Comparison of ENCODE assay signal across 26 cellular contexts in genomic region chr4:105207386-105207785, GRCh38.
"Had no signal": no experiment of that assay in that cellular context is flagged by ENCODE, and none has a peak within 500 bp of the region (broad histone marks: within the 10 kb centered on the region; RNA-seq: fewer than 3 reads in every experiment).

No MANE protein-coding gene starts in this region.

- H3K9me3 Mint-ChIP-seq: immature natural killer cell; memory B cell; naive B cell; natural killer cell treated with Interleukin-12 subunit alpha and Interleukin-12 subunit beta and Interleukin-15 and Interleukin-18, amount 100 ng/mL, for 72 hours; neural crest cell; stimulated activated naive CD8-positive, alpha-beta T cell treated with anti-CD3 and anti-CD28 coated beads, Interleukin-15, amount 100 ng/mL, for 72 hours had no signal

- DNase-seq: dorsolateral prefrontal cortex; effector CD4-positive, alpha-beta T cell; foreskin melanocyte; head of caudate nucleus; immature natural killer cell; islet precursor cell; naive B cell; pancreas; right lobe of liver; small intestine; stimulated activated CD4-positive, alpha-beta T cell treated with anti-CD3 and anti-CD28 coated beads, Interleukin-12 subunit alpha, Interleukin-12 subunit beta, amount 100 ng/mL, for 4 hours; stimulated activated CD4-positive, alpha-beta T cell treated with anti-CD3 and anti-CD28 coated beads, Interleukin-1b, Interleukin-23, amount 100 ng/mL, for 48 hours; stimulated activated CD4-positive, alpha-beta T cell treated with anti-CD3 and anti-CD28 coated beads, Interleukin-4, amount 100 ng/mL, for 1 hour; stimulated activated CD8-positive, alpha-beta memory T cell treated with anti-CD3 and anti-CD28 coated beads, Interleukin-4, amount 100 ng/mL, for 48 hours; stimulated activated naive CD4-positive, alpha-beta T cell; stimulated activated naive CD8-positive, alpha-beta T cell treated with anti-CD3 and anti-CD28 coated beads, Interleukin-15, amount 100 ng/mL, for 72 hours; transverse colon had no signal

- H3K27ac Mint-ChIP-seq: immature natural killer cell; memory B cell; natural killer cell treated with Interleukin-12 subunit alpha and Interleukin-12 subunit beta and Interleukin-15 and Interleukin-18, amount 100 ng/mL, for 72 hours; stimulated activated naive CD8-positive, alpha-beta T cell treated with anti-CD3 and anti-CD28 coated beads, Interleukin-15, amount 100 ng/mL, for 72 hours had no signal

- ATAC-seq: left lobe of liver; natural killer cell treated with Interleukin-12 subunit alpha and Interleukin-12 subunit beta and Interleukin-15 and Interleukin-18, amount 100 ng/mL, for 72 hours; pancreas; right lobe of liver; stimulated activated naive CD8-positive, alpha-beta T cell treated with anti-CD3 and anti-CD28 coated beads, Interleukin-15, amount 100 ng/mL, for 72 hours had no signal

- H3K27me3 Mint-ChIP-seq: memory B cell; naive B cell; natural killer cell treated with Interleukin-12 subunit alpha and Interleukin-12 subunit beta and Interleukin-15 and Interleukin-18, amount 100 ng/mL, for 72 hours; stimulated activated naive CD8-positive, alpha-beta T cell treated with anti-CD3 and anti-CD28 coated beads, Interleukin-15, amount 100 ng/mL, for 72 hours had no signal

- H3K4me3 Mint-ChIP-seq: immature natural killer cell; memory B cell; naive B cell; natural killer cell treated with Interleukin-12 subunit alpha and Interleukin-12 subunit beta and Interleukin-15 and Interleukin-18, amount 100 ng/mL, for 72 hours; neural crest cell; stimulated activated naive CD8-positive, alpha-beta T cell treated with anti-CD3 and anti-CD28 coated beads, Interleukin-15, amount 100 ng/mL, for 72 hours had no signal

- FAIRE-seq: colon, small intestine had no signal

- H3K4me3 ChIP-seq: dorsolateral prefrontal cortex, esophagus muscularis mucosa, lung, pancreas, right lobe of liver, suprapubic skin, transverse colon, vagina had no signal
